ENCODE assay signal across 11 cellular contexts in the genomic region with DNA sequence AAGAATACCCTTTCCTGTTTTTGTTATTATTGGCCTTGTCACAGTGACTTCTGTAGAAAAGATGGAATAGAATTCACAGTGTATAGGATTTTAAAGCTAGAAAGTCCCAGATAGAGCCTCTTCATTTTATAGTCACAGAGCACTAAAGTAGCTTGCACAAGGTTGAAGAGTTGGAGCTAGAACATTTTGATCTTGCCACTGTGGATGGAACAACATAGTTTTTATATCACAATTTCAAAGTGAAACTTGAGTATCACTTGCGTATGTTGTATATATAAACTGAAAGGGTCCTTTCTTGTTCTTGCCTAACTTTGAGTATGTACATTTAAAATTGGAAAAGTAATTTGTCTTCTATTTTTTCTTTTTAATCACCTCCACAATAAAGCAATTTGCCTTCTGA. TPM values are rescaled to one million over a fixed set of nuclear protein-coding genes. Genes with fewer than 3 reads are reported as not detected.
A peak's percentile ranks its signal among the peaks of the same experiment; 100 is the strongest.
DNase-seq lines count a peak whose midpoint lies in the region; ATAC-seq lines count a peak whose summit lies in the region.
"Had no signal": no experiment of that assay in that cellular context is flagged by ENCODE, and none has a peak within 500 bp of the region (broad histone marks: within the 10 kb centered on the region; RNA-seq: fewer than 3 reads in every experiment).

No MANE protein-coding gene starts in this region.

- no peaks in the 10 kb centered on the region for H3K27me3 Mint-ChIP-seq in activated T-cell treated with anti-CD3 and anti-CD28 coated beads, Interleukin-2, amount 50 U/mL, for 24 hours
- H3K27me3 Mint-ChIP-seq in activated CD8-positive, alpha-beta T cell treated with anti-CD3 and anti-CD28 coated beads, Interleukin-2, amount 10 ng/mL, durations not matched to agents 7 days and 5 days (ENCODE audit: low read depth): no peaks in the 10 kb centered on the region

- peaks cover 15% of the 10 kb centered on the region for H3K4me1 ChIP-seq in iPS-15b (ENCODE audit: control insufficient read depth, insufficient read depth, low read length)
- H3K4me1 ChIP-seq in subcutaneous abdominal adipose tissue (ENCODE audit: control insufficient read depth in 5 of 5, insufficient read depth in 5 of 5, low read length in 5 of 5): peaks cover 0 to 45% (median 36%) of the 10 kb centered on the region in 5 donors

- H3K4me3 Mint-ChIP-seq in activated T-cell treated with anti-CD3 and anti-CD28 coated beads, Interleukin-2, amount 50 U/mL, for 24 hours: peak overlapping the region; percentile 99
- peak overlapping the region; percentile 99 for H3K4me3 Mint-ChIP-seq in activated CD8-positive, alpha-beta T cell treated with anti-CD3 and anti-CD28 coated beads, Interleukin-2, amount 10 ng/mL, durations not matched to agents 7 days and 5 days

- ATAC-seq in activated CD8-positive, alpha-beta T cell treated with anti-CD3 and anti-CD28 coated beads, Interleukin-2, amount 10 ng/mL, durations not matched to agents 7 days and 5 days: no peak
- no peak for ATAC-seq in GM21576 (IDR thresholded peaks at IDR 0.05; ENCODE audit: unreplicated experiment)

- H3K27ac ChIP-seq in subcutaneous abdominal adipose tissue (ENCODE audit: low read depth, low read length): peak overlapping the region; percentile 21
- H3K27ac ChIP-seq: uterus had no signal

- H3K9me3 Mint-ChIP-seq in activated T-cell treated with anti-CD3 and anti-CD28 coated beads, Interleukin-2, amount 50 U/mL, for 24 hours: no peaks in the 10 kb centered on the region
- no peaks in the 10 kb centered on the region for H3K9me3 Mint-ChIP-seq in activated CD8-positive, alpha-beta T cell treated with anti-CD3 and anti-CD28 coated beads, Interleukin-2, amount 10 ng/mL, durations not matched to agents 7 days and 5 days (ENCODE audit: insufficient read depth)

- H3K27ac Mint-ChIP-seq in activated T-cell treated with anti-CD3 and anti-CD28 coated beads, Interleukin-2, amount 50 U/mL, for 24 hours: peak overlapping the region; percentile 8
- no peak overlapping the region for H3K27ac Mint-ChIP-seq in activated CD8-positive, alpha-beta T cell treated with anti-CD3 and anti-CD28 coated beads, Interleukin-2, amount 10 ng/mL, durations not matched to agents 7 days and 5 days

- H3K27me3 ChIP-seq in iPS-15b (ENCODE audit: control insufficient read depth, insufficient read depth, low read length) (no peaks in the 10 kb centered on the region), subcutaneous abdominal adipose tissue (ENCODE audit: control insufficient read depth in 5 of 5, insufficient read depth in 4 of 5, low read length in 5 of 5) (no peaks in the 10 kb centered on the region)
- H3K27me3 ChIP-seq: uterus had no signal

- peaks cover 50% of the 10 kb centered on the region for H3K4me1 Mint-ChIP-seq in activated T-cell treated with anti-CD3 and anti-CD28 coated beads, Interleukin-2, amount 50 U/mL, for 24 hours (ENCODE audit: low read depth)
- H3K4me1 Mint-ChIP-seq in activated CD8-positive, alpha-beta T cell treated with anti-CD3 and anti-CD28 coated beads, Interleukin-2, amount 10 ng/mL, durations not matched to agents 7 days and 5 days (ENCODE audit: low read depth): peaks cover 36% of the 10 kb centered on the region

- peak overlapping the region; percentile 97 for H3K4me3 ChIP-seq in iPS-15b (ENCODE audit: low read depth, low read length)
- no peak overlapping the region for H3K4me3 ChIP-seq in subcutaneous abdominal adipose tissue (ENCODE audit: low read depth in 1 of 5, low read length in 5 of 5)
- H3K4me3 ChIP-seq: uterus had no signal

- CTCF ChIA-PET in activated CD8-positive, alpha-beta T cell treated with anti-CD3 and anti-CD28 coated beads, Interleukin-2, amount 10 ng/mL, durations not matched to agents 7 days and 5 days (lab: Charles Lee): interaction anchor here (0.6 to 2.0 kb wide), 5 partner anchors 13 to 212 kb away, joined by 3 to 9 read pairs (median 3); a partner anchor contains a TSS

- POLR2A ChIA-PET in activated CD8-positive, alpha-beta T cell treated with anti-CD3 and anti-CD28 coated beads, Interleukin-2, amount 10 ng/mL, durations not matched to agents 7 days and 5 days (lab: Charles Lee): interaction anchor here (0.6 to 1.4 kb wide), 4 partner anchors 14 to 1290 kb away, joined by 3 to 4 read pairs (median 4); a partner anchor contains a TSS

- DNase-seq in activated T-cell treated with anti-CD3 and anti-CD28 coated beads, Interleukin-2, amount 50 U/mL, for 24 hours: no peak
- no peak for DNase-seq in activated T-cell treated with anti-CD3 and anti-CD28 coated beads, Interleukin-2, amount 50 U/mL, for 1 hour
- no peak for DNase-seq in activated CD8-positive, alpha-beta T cell treated with anti-CD3 and anti-CD28 coated beads, Interleukin-2, amount 10 ng/mL, durations not matched to agents 7 days and 5 days
- DNase-seq in activated CD8-positive, alpha-beta memory T cell treated with anti-CD3 and anti-CD28 coated beads, Interleukin-2, amount 50 U/mL, for 4 hours: no peak
- no peak for DNase-seq in NCI-H2081 treated with DMSO at 0.1 percent for 48 hours (lab: John Stamatoyannopoulos, UW)
- DNase-seq: activated naive CD4-positive, alpha-beta T cell; SHP77; uterus had no signal

- H3K9me3 ChIP-seq in iPS-15b (ENCODE audit: control insufficient read depth, insufficient read depth, low read length) (no peaks in the 10 kb centered on the region), subcutaneous abdominal adipose tissue (ENCODE audit: control insufficient read depth in 5 of 5, low read length in 5 of 5) (no peaks in the 10 kb centered on the region)
- H3K9me3 ChIP-seq: uterus had no signal

- H3K9ac ChIP-seq in iPS-15b (ENCODE audit: low read depth, low read length) (no peak overlapping the region), subcutaneous abdominal adipose tissue (ENCODE audit: low read length in 5 of 5) (peak overlapping the region in 2 of 5 donors; percentile 41 to 99)

- H3K36me3 Mint-ChIP-seq in activated T-cell treated with anti-CD3 and anti-CD28 coated beads, Interleukin-2, amount 50 U/mL, for 24 hours (ENCODE audit: low read depth): peaks cover 35% of the 10 kb centered on the region
- peaks cover 13% of the 10 kb centered on the region for H3K36me3 Mint-ChIP-seq in activated CD8-positive, alpha-beta T cell treated with anti-CD3 and anti-CD28 coated beads, Interleukin-2, amount 10 ng/mL, durations not matched to agents 7 days and 5 days (ENCODE audit: low read depth)

- no peaks in the 10 kb centered on the region for H3K36me3 ChIP-seq in iPS-15b (ENCODE audit: control insufficient read depth, insufficient read depth, low read length)
- no peaks in the 10 kb centered on the region for H3K36me3 ChIP-seq in subcutaneous abdominal adipose tissue (ENCODE audit: control insufficient read depth in 5 of 5, insufficient read depth in 5 of 5, low read length in 5 of 5)
- H3K36me3 ChIP-seq: uterus had no signal

RNA-seq across cellular contexts. Expression of a gene that starts 2.7 kb away (rescaled TPM):
- total RNA-seq in activated CD8-positive, alpha-beta T cell treated with anti-CD3 and anti-CD28 coated beads, Interleukin-2, amount 10 ng/mL, durations not matched to agents 7 days and 5 days: 10 to 100 TPM; 32.5 to 37.5 TPM

RNA-seq across cellular contexts. Expression of a gene that starts 53.9 kb away (rescaled TPM):
- 100 to 1,000 TPM; 173 to 178 TPM for total RNA-seq in activated CD8-positive, alpha-beta T cell treated with anti-CD3 and anti-CD28 coated beads, Interleukin-2, amount 10 ng/mL, durations not matched to agents 7 days and 5 days
